In the genomic region with DNA sequence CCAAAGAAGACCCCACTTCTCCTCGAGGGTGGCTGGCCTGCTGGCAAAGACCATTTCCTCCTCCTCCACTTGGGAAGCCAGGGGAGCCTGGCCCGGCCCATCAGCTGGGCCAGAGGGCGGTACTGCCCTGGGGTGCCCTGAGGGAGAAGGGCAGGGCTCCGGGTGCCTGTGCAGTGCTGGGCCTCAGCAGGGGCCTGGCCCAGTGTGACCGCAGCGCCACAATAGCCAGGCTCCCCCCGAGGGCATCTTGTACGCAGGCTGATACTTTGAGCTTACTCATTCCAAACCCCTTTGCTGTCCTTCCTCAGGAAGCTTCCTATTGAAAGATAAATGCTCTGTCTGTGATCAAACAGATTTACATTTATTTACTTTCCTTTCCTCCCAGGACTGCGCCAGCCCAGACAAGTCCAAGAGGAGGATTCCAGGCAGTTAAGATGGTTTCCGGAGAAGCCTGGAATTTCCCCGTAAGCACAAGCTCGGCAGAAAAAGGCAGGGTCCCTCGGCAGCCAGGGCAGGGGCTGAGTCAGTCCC, we compare ENCODE assay signal across 9 cellular contexts.
DNase-seq lines count a peak whose midpoint lies in the region; ATAC-seq, FAIRE-seq and TF ChIP-seq lines count a peak whose summit lies in the region.
"Had no signal": no experiment of that assay in that cellular context is flagged by ENCODE, and none has a peak within 500 bp of the region (broad histone marks: within the 10 kb centered on the region; RNA-seq: fewer than 3 reads in every experiment).

No MANE protein-coding gene starts in this region.

- no peaks in the 10 kb centered on the region for H4K20me1 ChIP-seq in astrocyte (ENCODE audit: insufficient read depth, low read length)

- H3K9me3 ChIP-seq in astrocyte (ENCODE audit: insufficient read depth, low read depth, low read length) (no peaks in the 10 kb centered on the region), thymus (ENCODE audit: control insufficient read depth) (no peaks in the 10 kb centered on the region)
- H3K9me3 ChIP-seq: colonic mucosa had no signal

- no peak for FAIRE-seq in astrocyte (lab: Jason Lieb, UNC)
- FAIRE-seq: K562 had no signal

- H3K4me3 Mint-ChIP-seq in astrocyte (ENCODE audit: unreplicated experiment), result no peak overlapping the region
- no peak overlapping the region for H3K4me3 Mint-ChIP-seq in stimulated activated naive B cell treated with anti-CD40 and anti-IgM and Interleukin-4, amounts not matched to agents 10 μg/mL and 1 μg/mL and 100 μg/mL, for 72 hours

- H3K27me3 Mint-ChIP-seq in astrocyte (ENCODE audit: low read depth, unreplicated experiment), result peaks cover 18% of the 10 kb centered on the region
- peaks cover 3 to 6% of the 10 kb centered on the region in 2 donors for H3K27me3 Mint-ChIP-seq in stimulated activated naive B cell treated with anti-CD40 and anti-IgM and Interleukin-4, amounts not matched to agents 10 μg/mL and 1 μg/mL and 100 μg/mL, for 72 hours

- H3K36me3 ChIP-seq in astrocyte (ENCODE audit: insufficient read depth, low read length), result no peaks in the 10 kb centered on the region
- no peaks in the 10 kb centered on the region for H3K36me3 ChIP-seq in thymus (ENCODE audit: control insufficient read depth, insufficient read depth)
- H3K36me3 ChIP-seq: colonic mucosa had no signal

- H3K4me1 ChIP-seq in astrocyte (ENCODE audit: insufficient read depth, low read length), result peaks cover 10% of the 10 kb centered on the region
- no peaks in the 10 kb centered on the region for H3K4me1 ChIP-seq in thymus (ENCODE audit: control insufficient read depth, insufficient read depth, low read length)
- H3K4me1 ChIP-seq: colonic mucosa had no signal

- H3K79me2 ChIP-seq in astrocyte (ENCODE audit: insufficient read depth, low read length), result no peaks in the 10 kb centered on the region

- H3K27me3 ChIP-seq in astrocyte (ENCODE audit: insufficient read depth, low read length) (peaks cover 3% of the 10 kb centered on the region), thymus (ENCODE audit: control insufficient read depth, insufficient read depth) (no peaks in the 10 kb centered on the region)
- H3K27me3 ChIP-seq: colonic mucosa had no signal

- H3K4me3 ChIP-seq in astrocyte (ENCODE audit: insufficient read depth, low read depth, low read length) (no peak overlapping the region), thymus (ENCODE audit: low read length) (no peak overlapping the region)
- H3K4me3 ChIP-seq: colonic mucosa, K562 had no signal

- 82% methylated on average over 13 of the region's 13 CpGs for WGBS in thymus

- H3K9ac ChIP-seq in astrocyte (ENCODE audit: low read length), result no peak overlapping the region

- no peaks in the 10 kb centered on the region for H3K9me3 Mint-ChIP-seq in astrocyte (ENCODE audit: unreplicated experiment)
- H3K9me3 Mint-ChIP-seq in stimulated activated naive B cell treated with anti-CD40 and anti-IgM and Interleukin-4, amounts not matched to agents 10 μg/mL and 1 μg/mL and 100 μg/mL, for 72 hours, result peaks cover 0 to 1% of the 10 kb centered on the region in 2 donors

- H3K4me1 Mint-ChIP-seq in astrocyte (ENCODE audit: low read depth, unreplicated experiment), result peaks cover 13% of the 10 kb centered on the region
- H3K4me1 Mint-ChIP-seq in stimulated activated naive B cell treated with anti-CD40 and anti-IgM and Interleukin-4, amounts not matched to agents 10 μg/mL and 1 μg/mL and 100 μg/mL, for 72 hours, result peaks cover 10 to 15% of the 10 kb centered on the region in 2 donors

- TF ChIP-seq CTCF in astrocyte (IDR thresholded peaks at IDR 0.05; ENCODE audit: insufficient read depth, low read depth, low read length), result no peak

- no peak overlapping the region for H2AFZ ChIP-seq in astrocyte (ENCODE audit: low read depth, low read length)

- peak; percentile 75 for TF ChIP-seq EP300 in Ishikawa (IDR thresholded peaks at IDR 0.05; ENCODE audit: borderline replicate concordance)

- H3K27ac ChIP-seq in astrocyte (ENCODE audit: low read depth, low read length) (no peak overlapping the region), thymus (ENCODE audit: low read depth) (peak overlapping the region; percentile 33)
- H3K27ac ChIP-seq: colonic mucosa had no signal

- TF ChIP-seq RAD21 in Ishikawa (IDR thresholded peaks at IDR 0.05; ENCODE audit: low read depth), result no peak

- peak overlapping the region; percentile 38 for H3K4me2 ChIP-seq in astrocyte (ENCODE audit: low read length)

- DNase-seq in astrocyte (ENCODE audit: low read depth) (no peak), kidney tubule cell (ENCODE audit: low spot score) (peak; percentile 17), GM19240 (ENCODE audit: insufficient read length, low spot score) (no peak), midbrain (lab: John Stamatoyannopoulos, UW) (no peak)
- DNase-seq in stimulated activated naive B cell treated with anti-CD40 and anti-IgM and Interleukin-4, amounts not matched to agents 10 μg/mL and 1 μg/mL and 100 μg/mL, for 72 hours, result no peak
- DNase-seq: colonic mucosa had no signal

- no peak for ATAC-seq in stimulated activated naive B cell treated with anti-CD40 and anti-IgM and Interleukin-4, amounts not matched to agents 10 μg/mL and 1 μg/mL and 100 μg/mL, for 72 hours (replicated peaks)
- ATAC-seq: K562 had no signal

- no peak overlapping the region for H3K27ac Mint-ChIP-seq in astrocyte (ENCODE audit: unreplicated experiment)
- no peak overlapping the region for H3K27ac Mint-ChIP-seq in stimulated activated naive B cell treated with anti-CD40 and anti-IgM and Interleukin-4, amounts not matched to agents 10 μg/mL and 1 μg/mL and 100 μg/mL, for 72 hours

- no peaks in the 10 kb centered on the region for H3K36me3 Mint-ChIP-seq in astrocyte (ENCODE audit: low read depth, unreplicated experiment)
- H3K36me3 Mint-ChIP-seq in stimulated activated naive B cell treated with anti-CD40 and anti-IgM and Interleukin-4, amounts not matched to agents 10 μg/mL and 1 μg/mL and 100 μg/mL, for 72 hours, result no peaks in the 10 kb centered on the region

TF ChIP-seq in Ishikawa, 13 proteins besides CTCF, POLR2A, EP300 and RAD21:
- TF ChIP-seq, protein P1, sequence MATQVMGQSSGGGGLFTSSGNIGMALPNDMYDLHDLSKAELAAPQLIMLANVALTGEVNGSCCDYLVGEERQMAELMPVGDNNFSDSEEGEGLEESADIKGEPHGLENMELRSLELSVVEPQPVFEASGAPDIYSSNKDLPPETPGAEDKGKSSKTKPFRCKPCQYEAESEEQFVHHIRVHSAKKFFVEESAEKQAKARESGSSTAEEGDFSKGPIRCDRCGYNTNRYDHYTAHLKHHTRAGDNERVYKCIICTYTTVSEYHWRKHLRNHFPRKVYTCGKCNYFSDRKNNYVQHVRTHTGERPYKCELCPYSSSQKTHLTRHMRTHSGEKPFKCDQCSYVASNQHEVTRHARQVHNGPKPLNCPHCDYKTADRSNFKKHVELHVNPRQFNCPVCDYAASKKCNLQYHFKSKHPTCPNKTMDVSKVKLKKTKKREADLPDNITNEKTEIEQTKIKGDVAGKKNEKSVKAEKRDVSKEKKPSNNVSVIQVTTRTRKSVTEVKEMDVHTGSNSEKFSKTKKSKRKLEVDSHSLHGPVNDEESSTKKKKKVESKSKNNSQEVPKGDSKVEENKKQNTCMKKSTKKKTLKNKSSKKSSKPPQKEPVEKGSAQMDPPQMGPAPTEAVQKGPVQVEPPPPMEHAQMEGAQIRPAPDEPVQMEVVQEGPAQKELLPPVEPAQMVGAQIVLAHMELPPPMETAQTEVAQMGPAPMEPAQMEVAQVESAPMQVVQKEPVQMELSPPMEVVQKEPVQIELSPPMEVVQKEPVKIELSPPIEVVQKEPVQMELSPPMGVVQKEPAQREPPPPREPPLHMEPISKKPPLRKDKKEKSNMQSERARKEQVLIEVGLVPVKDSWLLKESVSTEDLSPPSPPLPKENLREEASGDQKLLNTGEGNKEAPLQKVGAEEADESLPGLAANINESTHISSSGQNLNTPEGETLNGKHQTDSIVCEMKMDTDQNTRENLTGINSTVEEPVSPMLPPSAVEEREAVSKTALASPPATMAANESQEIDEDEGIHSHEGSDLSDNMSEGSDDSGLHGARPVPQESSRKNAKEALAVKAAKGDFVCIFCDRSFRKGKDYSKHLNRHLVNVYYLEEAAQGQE (IDR thresholded peaks at IDR 0.05; ENCODE audit: low read depth), result no peak
- TF ChIP-seq FOXM1 (IDR thresholded peaks at IDR 0.05; ENCODE audit: borderline replicate concordance, low read depth), result no peak
- no peak for TF ChIP-seq NFIC (IDR thresholded peaks at IDR 0.05)
- no peak for TF ChIP-seq EGR1 (IDR thresholded peaks at IDR 0.05)
- peak; percentile 48; the same call in 1 of the 2 replicates for TF ChIP-seq ZBTB7A (IDR thresholded peaks at IDR 0.05; ENCODE audit: low read depth)
- TF ChIP-seq, protein P2, sequence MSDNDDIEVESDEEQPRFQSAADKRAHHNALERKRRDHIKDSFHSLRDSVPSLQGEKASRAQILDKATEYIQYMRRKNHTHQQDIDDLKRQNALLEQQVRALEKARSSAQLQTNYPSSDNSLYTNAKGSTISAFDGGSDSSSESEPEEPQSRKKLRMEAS (IDR thresholded peaks at IDR 0.05), result peak; percentile 39; the same call in 1 of the 2 replicates
- TF ChIP-seq TEAD4 (IDR thresholded peaks at IDR 0.05), result 0 out of 2 replicates have a peak, but pooled peaks have one; percentile 13
- peak; percentile 70; the same call in 1 of the 2 replicates for TF ChIP-seq TCF12 (IDR thresholded peaks at IDR 0.05; ENCODE audit: low read depth)
- 0 out of 2 replicates have a peak, but pooled peaks have one; percentile 5 for TF ChIP-seq YY1 (IDR thresholded peaks at IDR 0.05; ENCODE audit: low read depth)
- TF ChIP-seq, protein P3, sequence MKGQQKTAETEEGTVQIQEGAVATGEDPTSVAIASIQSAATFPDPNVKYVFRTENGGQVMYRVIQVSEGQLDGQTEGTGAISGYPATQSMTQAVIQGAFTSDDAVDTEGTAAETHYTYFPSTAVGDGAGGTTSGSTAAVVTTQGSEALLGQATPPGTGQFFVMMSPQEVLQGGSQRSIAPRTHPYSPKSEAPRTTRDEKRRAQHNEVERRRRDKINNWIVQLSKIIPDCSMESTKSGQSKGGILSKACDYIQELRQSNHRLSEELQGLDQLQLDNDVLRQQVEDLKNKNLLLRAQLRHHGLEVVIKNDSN (IDR thresholded peaks at IDR 0.05), result no peak
- TF ChIP-seq CEBPB (IDR thresholded peaks at IDR 0.05), result no peak
- TF ChIP-seq CREB1 (IDR thresholded peaks at IDR 0.05; ENCODE audit: low read depth), result 0 out of 2 replicates have a peak, but pooled peaks have one; percentile 13
- TF ChIP-seq TAF1 (IDR thresholded peaks at IDR 0.05; ENCODE audit: low read depth), result no peak
